Comparison of ENCODE assay signal across 2 cellular contexts in genomic region chr1:16657404-16657683, GRCh38. TPM values are rescaled to one million over a fixed set of nuclear protein-coding genes. Genes with fewer than 3 reads are reported as not detected.
"Had no signal": no experiment of that assay in that cellular context is flagged by ENCODE, and none has a peak within 500 bp of the region (broad histone marks: within the 10 kb centered on the region; RNA-seq: fewer than 3 reads in every experiment).

No MANE protein-coding gene starts in this region.

RNA-seq across cellular contexts. Expression of gene RNU1-3, which starts 9.4 kb away (rescaled TPM):
- total RNA-seq: LHCN-M2 had no signal
- polyA plus RNA-seq: SK-N-SH had no signal
